ENCODE assay signal across 8 cellular contexts in the genomic region with DNA sequence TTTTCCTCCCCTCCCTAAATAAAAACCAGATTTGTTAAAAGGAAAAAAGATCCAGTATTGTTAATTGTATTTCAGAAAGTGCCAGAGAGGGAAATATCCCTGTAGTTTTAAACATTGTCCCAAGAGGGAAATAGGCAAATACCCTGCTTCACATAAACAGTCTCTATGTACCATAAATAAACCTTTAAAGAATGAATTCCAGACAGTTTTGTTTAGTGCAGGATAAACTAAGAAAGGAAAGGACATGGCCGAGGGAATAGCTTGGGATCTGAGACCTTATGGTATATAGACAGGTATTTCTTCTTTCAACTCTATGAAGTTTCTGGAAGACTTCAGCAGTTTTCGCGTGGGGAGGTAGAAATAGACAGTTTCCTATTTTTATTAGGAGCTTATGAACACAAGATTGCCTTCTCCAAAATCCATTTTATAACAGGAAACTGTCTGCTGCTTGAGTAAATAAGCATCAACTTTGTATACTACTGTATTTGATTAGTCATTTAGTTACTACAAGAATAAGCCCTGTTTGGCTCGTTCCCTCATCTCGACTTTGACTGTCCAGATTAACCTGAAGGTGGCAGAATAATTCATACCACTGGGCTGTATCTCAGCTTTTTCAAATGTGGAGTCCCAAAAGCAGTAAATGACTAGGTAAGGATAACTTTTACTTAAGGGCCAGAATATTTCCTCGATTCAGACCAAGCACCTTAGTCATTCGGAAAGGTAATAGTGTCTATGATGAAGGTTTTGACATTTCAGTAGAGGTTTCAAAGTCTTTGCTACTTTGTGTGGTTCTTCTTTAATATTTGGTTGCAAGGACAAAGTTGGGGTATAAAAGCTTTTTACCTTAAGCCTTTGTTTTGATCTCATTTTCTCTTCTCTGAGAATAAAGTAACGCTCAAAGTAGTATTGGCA.
DNase-seq lines count a peak whose midpoint lies in the region; ATAC-seq lines count a peak whose summit lies in the region.

No MANE protein-coding gene starts in this region.

- intact Hi-C loops in Right ventricle myocardium inferior (cut with DNase I) (loop anchor here (2.0 to 5.0 kb wide), 3 partner anchors 45 to 211 kb away; partner anchors contain the start of gene DHRS3), cardiac septum (cut with DNase I) (loop anchor here (1.0 to 10.0 kb wide), 4 partner anchors 63 to 250 kb away; no protein-coding TSS in a partner anchor)

- H3K27ac Mint-ChIP-seq in stimulated activated naive CD8-positive, alpha-beta T cell treated with anti-CD3 and anti-CD28 coated beads, Interleukin-15, Interleukin-2, amounts not matched to agents 100 ng/mL and 50 ng/mL, for 24 hours, result peak overlapping the region; percentile 84

- DNase-seq in Right ventricle myocardium inferior (ENCODE audit: missing footprints) (no peak), cardiac septum (ENCODE audit: low spot score) (no peak), amniotic epithelial cell (ENCODE audit: low read depth) (peak; percentile 79), hepatic stellate cell (ENCODE audit: low spot score) (peak; percentile 24), NCI-H187 (lab: John Stamatoyannopoulos, UW) (no peak), DMS153 (lab: John Stamatoyannopoulos, UW) (no peak)
- no peak for DNase-seq in effector CD4-positive, alpha-beta T cell

- peaks cover 47% of the 10 kb centered on the region for H3K4me1 Mint-ChIP-seq in stimulated activated naive CD8-positive, alpha-beta T cell treated with anti-CD3 and anti-CD28 coated beads, Interleukin-15, Interleukin-2, amounts not matched to agents 100 ng/mL and 50 ng/mL, for 24 hours (ENCODE audit: low read depth)

- H3K9me3 Mint-ChIP-seq in stimulated activated naive CD8-positive, alpha-beta T cell treated with anti-CD3 and anti-CD28 coated beads, Interleukin-15, Interleukin-2, amounts not matched to agents 100 ng/mL and 50 ng/mL, for 24 hours, result peaks cover 14% of the 10 kb centered on the region

- peak; percentile 54 for ATAC-seq in Right ventricle myocardium inferior

- no peak overlapping the region for H3K4me3 Mint-ChIP-seq in stimulated activated naive CD8-positive, alpha-beta T cell treated with anti-CD3 and anti-CD28 coated beads, Interleukin-15, Interleukin-2, amounts not matched to agents 100 ng/mL and 50 ng/mL, for 24 hours

- H3K27me3 Mint-ChIP-seq in stimulated activated naive CD8-positive, alpha-beta T cell treated with anti-CD3 and anti-CD28 coated beads, Interleukin-15, Interleukin-2, amounts not matched to agents 100 ng/mL and 50 ng/mL, for 24 hours, result no peaks in the 10 kb centered on the region

- H3K36me3 Mint-ChIP-seq in stimulated activated naive CD8-positive, alpha-beta T cell treated with anti-CD3 and anti-CD28 coated beads, Interleukin-15, Interleukin-2, amounts not matched to agents 100 ng/mL and 50 ng/mL, for 24 hours (ENCODE audit: low read depth), result peaks cover 74% of the 10 kb centered on the region

Comparison
In these comparisons a context has a peak if more than half of its experiments do, and no peak if none do; other contexts are left out.
1. DNase-seq: peak in amniotic epithelial cell (single experiment) and hepatic stellate cell (single experiment); none in Right ventricle myocardium inferior (single experiment), cardiac septum (single experiment), NCI-H187 (0 of 2), DMS153 (single experiment) and effector CD4-positive, alpha-beta T cell (single experiment).